Comparison of ENCODE assay signal across 8 cellular contexts in the genomic region with DNA sequence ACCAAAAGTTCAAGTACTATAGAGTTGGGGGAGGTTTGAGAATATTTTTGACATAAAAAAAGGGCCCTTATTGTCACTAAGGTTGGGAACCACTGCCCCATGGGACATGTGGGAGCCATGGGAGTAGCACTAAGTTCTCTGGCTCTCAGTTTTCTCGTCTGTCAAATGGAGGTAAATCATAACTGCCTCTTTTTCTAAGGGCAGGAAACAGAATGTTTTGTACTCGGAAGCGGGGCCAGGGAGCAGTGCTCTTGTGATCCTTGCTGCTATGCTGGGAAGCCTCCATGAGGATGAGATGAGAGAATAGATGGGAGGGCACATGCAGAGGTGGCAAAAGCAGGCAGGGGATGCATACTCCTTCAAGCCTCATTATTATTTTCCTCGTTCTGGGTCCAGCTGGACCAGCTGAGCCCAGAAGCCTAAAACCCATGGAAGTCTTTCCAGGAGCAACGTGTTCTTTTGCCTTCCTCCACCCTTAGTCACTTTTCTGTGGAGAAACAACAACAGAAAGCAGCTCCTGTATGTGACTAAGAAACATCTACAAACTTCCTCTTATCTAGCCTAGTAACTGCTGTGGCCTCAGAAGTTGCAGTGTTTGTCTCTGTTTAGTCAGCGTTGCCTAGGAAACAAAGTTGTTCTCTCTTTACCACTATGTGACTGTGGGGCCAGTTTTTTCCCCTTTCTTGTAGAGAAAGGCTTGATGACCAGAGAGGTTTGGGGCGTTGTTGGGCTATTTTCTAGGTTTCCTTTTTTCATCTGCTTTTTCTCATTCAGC.
DNase-seq lines count a peak whose midpoint lies in the region; ATAC-seq and TF ChIP-seq lines count a peak whose summit lies in the region.

No MANE protein-coding gene starts in this region.

- intact Hi-C loops in thyroid gland (cut with DNase I): no loop called here

- H3K18ac ChIP-seq in mesendoderm (ENCODE audit: low read length): no peak overlapping the region

- peaks cover 19 to 28% of the 10 kb centered on the region in 2 donors for H3K4me1 ChIP-seq in duodenal mucosa (ENCODE audit: control insufficient read depth in 1 of 2, insufficient read depth in 2 of 2, low read length in 2 of 2)
- no peaks in the 10 kb centered on the region for H3K4me1 ChIP-seq in mesendoderm (ENCODE audit: control insufficient read depth, low read depth, low read length)
- peaks cover 11 to 42% of the 10 kb centered on the region in 2 donors for H3K4me1 ChIP-seq in thyroid gland
- H3K4me1 ChIP-seq in BE2C: no peaks in the 10 kb centered on the region

- DNase-seq in ELF-1 (ENCODE audit: low read depth, low spot score) (peak; percentile 66), HL-60 (ENCODE audit: low read depth in 1 of 2, low spot score in 1 of 2) (peak; percentile 70 to 93), T-helper 22 cell (ENCODE audit: low read depth) (peak; percentile 67), mesendoderm (peak; percentile 91), thyroid gland (no peak), BE2C (no peak)

- no peak overlapping the region for H2BK120ac ChIP-seq in mesendoderm (ENCODE audit: low read depth, low read length)

- H3K79me1 ChIP-seq in mesendoderm (ENCODE audit: low read length): no peaks in the 10 kb centered on the region

- WGBS in mesendoderm (ENCODE audit: extremely low coverage, insufficient coverage, low lambda C conversion rate): no CpG with 5 or more reads among the region's 7 CpGs
- 15 to 18% methylated on average over 6 to 7 of the region's 7 CpGs for WGBS in thyroid gland, 2 donors

- H3K4me3 ChIP-seq in HL-60 (replicated peaks; ENCODE audit: insufficient read depth, low read length) (no peak overlapping the region), duodenal mucosa (ENCODE audit: low read depth in 1 of 2, low read length in 2 of 2) (peak overlapping the region in 1 of 2 donors; percentile 32), mesendoderm (ENCODE audit: low read length) (no peak overlapping the region), thyroid gland (replicated peaks in 1 of 3) (no peak overlapping the region), BE2C (ENCODE audit: low read depth, low read length) (no peak overlapping the region)

- H4K5ac ChIP-seq in mesendoderm (ENCODE audit: low read length): no peak overlapping the region

- H3K27me3 ChIP-seq in HL-60 (ENCODE audit: insufficient read depth, poor library complexity, severe bottlenecking) (no peaks in the 10 kb centered on the region), duodenal mucosa (ENCODE audit: control insufficient read depth in 1 of 2, insufficient read depth in 2 of 2, low read length in 2 of 2) (no peaks in the 10 kb centered on the region), mesendoderm (ENCODE audit: insufficient read depth, low read length, poor library complexity) (no peaks in the 10 kb centered on the region), thyroid gland (no peaks in the 10 kb centered on the region), BE2C (no peaks in the 10 kb centered on the region)

- no peak overlapping the region for H3K4ac ChIP-seq in mesendoderm (ENCODE audit: low read depth, low read length)

- H4K8ac ChIP-seq in mesendoderm (ENCODE audit: low read depth, low read length): no peak overlapping the region

- H3K23ac ChIP-seq in mesendoderm (ENCODE audit: low read length): no peak overlapping the region

- TF ChIP-seq CTCF in HL-60 (IDR thresholded peaks at IDR 0.05; ENCODE audit: insufficient read depth, low read length) (no peak), thyroid gland (IDR thresholded peaks at IDR 0.05) (no peak), BE2C (IDR thresholded peaks at IDR 0.05; ENCODE audit: low read depth, low read length) (no peak)

- peak in 1 of 2 donors; percentile 37 for TF ChIP-seq POLR2A in thyroid gland (IDR thresholded peaks at IDR 0.05)

- no peak overlapping the region for H2AK5ac ChIP-seq in mesendoderm (ENCODE audit: low read length)

- H3K9ac ChIP-seq in duodenal mucosa (ENCODE audit: low read depth in 1 of 2, low read length in 2 of 2) (peak overlapping the region; percentile 54 to 60), mesendoderm (ENCODE audit: low read length) (no peak overlapping the region)

- no peak overlapping the region for H2BK5ac ChIP-seq in mesendoderm (ENCODE audit: low read length)

- H3K27ac ChIP-seq in HL-60 (replicated peaks) (peak overlapping the region; percentile 97), duodenal mucosa (ENCODE audit: low read depth, low read length) (peak overlapping the region; percentile 78), mesendoderm (ENCODE audit: low read depth, low read length) (no peak overlapping the region), thyroid gland (peak overlapping the region; percentile 99)

- peaks cover 20 to 27% of the 10 kb centered on the region in 2 donors for H3K36me3 ChIP-seq in duodenal mucosa (ENCODE audit: control insufficient read depth in 1 of 2, insufficient read depth in 2 of 2, low read length in 2 of 2)
- peaks cover 3% of the 10 kb centered on the region for H3K36me3 ChIP-seq in mesendoderm (ENCODE audit: control insufficient read depth, insufficient read depth, low read length)
- peaks cover 7 to 21% of the 10 kb centered on the region in 2 donors for H3K36me3 ChIP-seq in thyroid gland
- H3K36me3 ChIP-seq in BE2C: peaks cover 4% of the 10 kb centered on the region

- H2BK15ac ChIP-seq in mesendoderm (replicated peaks; ENCODE audit: low read depth): no peak overlapping the region

- peak overlapping the region; percentile 7 for H3K56ac ChIP-seq in mesendoderm (ENCODE audit: low read length)

- H3K4me2 ChIP-seq in mesendoderm (ENCODE audit: low read length): no peak overlapping the region

- no peaks in the 10 kb centered on the region for H3K79me2 ChIP-seq in mesendoderm (ENCODE audit: control insufficient read depth, insufficient read depth, low read length)

- H3K9me3 ChIP-seq in duodenal mucosa (ENCODE audit: control insufficient read depth in 1 of 2, low read length in 2 of 2) (no peaks in the 10 kb centered on the region), thyroid gland (no peaks in the 10 kb centered on the region), BE2C (no peaks in the 10 kb centered on the region)

- peak; percentile 97 for ATAC-seq in GM21515 (IDR thresholded peaks at IDR 0.05; ENCODE audit: unreplicated experiment)

Comparison
In these comparisons a context has a peak if more than half of its experiments do, and no peak if none do; other contexts are left out.
1. DNase-seq: peak in ELF-1 (single experiment), HL-60 (2 of 2), T-helper 22 cell (single experiment) and mesendoderm (single experiment); none in thyroid gland (0 of 2) and BE2C (single experiment).